ENCODE assay signal across 8 cellular contexts in the genomic region with DNA sequence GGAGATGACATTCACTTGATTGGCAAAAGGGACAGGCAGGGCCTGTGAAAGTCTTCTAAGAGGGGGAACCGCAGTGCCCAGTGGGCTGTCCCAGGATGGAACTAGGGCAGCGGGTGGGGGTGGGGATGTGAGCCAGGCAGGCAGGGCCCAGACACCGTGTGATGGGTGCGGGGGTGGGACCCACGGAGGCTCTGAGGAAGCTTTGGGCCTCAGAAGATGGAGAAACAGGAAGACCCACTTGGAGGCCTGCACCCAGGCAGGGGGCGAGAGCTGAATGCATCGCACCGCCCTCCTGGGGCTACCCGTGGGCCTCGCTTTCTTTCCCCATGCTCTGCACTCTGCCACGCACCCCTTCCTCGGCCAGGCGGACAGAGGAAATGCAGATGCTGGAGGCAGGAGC. TPM values are rescaled to one million over a fixed set of nuclear protein-coding genes. Genes with fewer than 3 reads are reported as not detected.
DNase-seq lines count a peak whose midpoint lies in the region; ATAC-seq, FAIRE-seq and TF ChIP-seq lines count a peak whose summit lies in the region.

No MANE protein-coding gene starts in this region.

- H3K27me3 ChIP-seq in ACC112 (ENCODE audit: insufficient read depth, low read length) (no peaks in the 10 kb centered on the region), MM.1S (replicated peaks; ENCODE audit: insufficient read depth, low read length) (no peaks in the 10 kb centered on the region)

- H3K4me1 Mint-ChIP-seq in natural killer cell treated with Interleukin-12 subunit alpha and Interleukin-12 subunit beta and Interleukin-15 and Interleukin-18, amount 100 ng/mL, for 72 hours (ENCODE audit: low read depth in 2 of 2): peaks cover 9 to 11% of the 10 kb centered on the region in 2 donors

- no peaks in the 10 kb centered on the region for H4K20me1 ChIP-seq in MM.1S (ENCODE audit: insufficient read depth, low read length)

- peaks cover 11% of the 10 kb centered on the region for H3K4me1 ChIP-seq in ACC112 (ENCODE audit: control insufficient read depth, insufficient read depth, low read length, unreplicated experiment)
- H3K4me1 ChIP-seq in MM.1S (ENCODE audit: low read length): peaks cover 6% of the 10 kb centered on the region; the same call in 1 of the 2 replicates

- H3K79me2 ChIP-seq in ACC112 (ENCODE audit: control insufficient read depth, insufficient read depth, low read length, unreplicated experiment) (no peaks in the 10 kb centered on the region), MM.1S (ENCODE audit: low read length) (no peaks in the 10 kb centered on the region)

- ATAC-seq in natural killer cell treated with Interleukin-12 subunit alpha and Interleukin-12 subunit beta and Interleukin-15 and Interleukin-18, amount 100 ng/mL, for 72 hours: peak; percentile 8 to 13
- ATAC-seq in HG02981 (IDR thresholded peaks at IDR 0.05; ENCODE audit: unreplicated experiment) (no peak), HG03025 (IDR thresholded peaks at IDR 0.05; ENCODE audit: low FRiP score, unreplicated experiment) (no peak)

- H3K36me3 Mint-ChIP-seq in natural killer cell treated with Interleukin-12 subunit alpha and Interleukin-12 subunit beta and Interleukin-15 and Interleukin-18, amount 100 ng/mL, for 72 hours: no peaks in the 10 kb centered on the region

- H3K9me2 ChIP-seq in MM.1S (replicated peaks; ENCODE audit: insufficient read depth, low read length): no peaks in the 10 kb centered on the region

- peak overlapping the region; percentile 91; the same call in 1 of the 2 replicates for H3K4me2 ChIP-seq in MM.1S (ENCODE audit: low read depth, low read length)

- no peaks in the 10 kb centered on the region for H3K27me3 Mint-ChIP-seq in natural killer cell treated with Interleukin-12 subunit alpha and Interleukin-12 subunit beta and Interleukin-15 and Interleukin-18, amount 100 ng/mL, for 72 hours

- H3K4me3 ChIP-seq in ACC112 (ENCODE audit: low read depth, low read length): peak overlapping the region; percentile 68
- H3K4me3 ChIP-seq in MM.1S (ENCODE audit: low read length): no peak overlapping the region; the same call in 1 of the 2 replicates

- H3F3A ChIP-seq in MM.1S (ENCODE audit: insufficient read depth, low read length): no peaks in the 10 kb centered on the region

- H3K9me3 Mint-ChIP-seq in natural killer cell treated with Interleukin-12 subunit alpha and Interleukin-12 subunit beta and Interleukin-15 and Interleukin-18, amount 100 ng/mL, for 72 hours: no peaks in the 10 kb centered on the region

- no peak for FAIRE-seq in D721Med (lab: Jason Lieb, UNC)

- H3K9me3 ChIP-seq in MM.1S (replicated peaks; ENCODE audit: insufficient read depth, low read length): no peaks in the 10 kb centered on the region

- DNase-seq in MM.1S (no peak), D721Med (ENCODE audit: insufficient read length, low spot score) (no peak), inferior parietal cortex (ENCODE audit: extremely low spot score) (no peak)
- no peak for DNase-seq in natural killer cell treated with Interleukin-12 subunit alpha and Interleukin-12 subunit beta and Interleukin-15 and Interleukin-18, amount 100 ng/mL, for 72 hours (ENCODE audit: low spot score)

- peak overlapping the region; percentile 72 for H3K4me3 Mint-ChIP-seq in natural killer cell treated with Interleukin-12 subunit alpha and Interleukin-12 subunit beta and Interleukin-15 and Interleukin-18, amount 100 ng/mL, for 72 hours

- no peak overlapping the region for H3K27ac ChIP-seq in ACC112 (ENCODE audit: low read depth, low read length)
- no peak overlapping the region for H3K27ac ChIP-seq in MM.1S (ENCODE audit: low read length)
- peak overlapping the region; percentile 88 for H3K27ac ChIP-seq in angular gyrus (ENCODE audit: low read depth, low read length)

- peak overlapping the region; percentile 67; the same call in 1 of the 2 replicates for H3K9ac ChIP-seq in MM.1S (ENCODE audit: low read length)

- H2AFZ ChIP-seq in ACC112 (ENCODE audit: low read length, unreplicated experiment) (peak overlapping the region; percentile 59), MM.1S (ENCODE audit: low read length) (peak overlapping the region; percentile 94)

- H3K36me3 ChIP-seq in ACC112 (ENCODE audit: insufficient read depth, low read length): no peaks in the 10 kb centered on the region
- H3K36me3 ChIP-seq in MM.1S (replicated peaks; ENCODE audit: insufficient read depth, low read length): no peaks in the 10 kb centered on the region

- no peak for TF ChIP-seq CTCF in MM.1S (IDR thresholded peaks at IDR 0.05; ENCODE audit: low read length)
- no peak for TF ChIP-seq CTCF in D721Med (IDR thresholded peaks at IDR 0.05; ENCODE audit: insufficient read depth, missing control alignments)

- H3K27ac Mint-ChIP-seq in natural killer cell treated with Interleukin-12 subunit alpha and Interleukin-12 subunit beta and Interleukin-15 and Interleukin-18, amount 100 ng/mL, for 72 hours: peak overlapping the region; percentile 19 to 86

RNA-seq across cellular contexts. Expression of a gene that starts 32.9 kb away (rescaled TPM):
- 100 to 1,000 TPM in 1 of 2 donors, 10 to 100 TPM in 1; 50.6 to 143 TPM for total RNA-seq in natural killer cell treated with Interleukin-12 subunit alpha and Interleukin-12 subunit beta and Interleukin-15 and Interleukin-18, amount 100 ng/mL, for 72 hours

Comparison
In these comparisons a context has a peak if more than half of its experiments do, and no peak if none do; other contexts are left out.
1. ATAC-seq: peak in natural killer cell treated with Interleukin-12 subunit alpha and Interleukin-12 subunit beta and Interleukin-15 and Interleukin-18, amount 100 ng/mL, for 72 hours (2 of 2); none in HG02981 (single experiment) and HG03025 (single experiment).